29 cellular contexts compared by ENCODE assay signal in genomic region chr11:86081465-86081864, GRCh38.
"Had no signal": no experiment of that assay in that cellular context is flagged by ENCODE, and none has a peak within 500 bp of the region (broad histone marks: within the 10 kb centered on the region; RNA-seq: fewer than 3 reads in every experiment).

No MANE protein-coding gene starts in this region.

- H3K9me3 ChIP-seq: ovary, psoas muscle, right lobe of liver, sigmoid colon, spleen, suprapubic skin, testis, tibial artery, transverse colon, upper lobe of right lung, uterus had no signal

- DNase-seq: naive thymus-derived CD8-positive, alpha-beta T cell; nephron progenitor cell; occipital lobe; ovary; posterior cingulate gyrus; psoas muscle; right cardiac atrium; right lobe of liver; sigmoid colon; spleen; stimulated activated CD4-positive, alpha-beta T cell treated with anti-CD3 and anti-CD28 coated beads, Interleukin-12 subunit alpha, Interleukin-12 subunit beta, amount 100 ng/mL, for 4 hours; stimulated activated CD4-positive, alpha-beta T cell treated with anti-CD3 and anti-CD28 coated beads, Interleukin-1b, Interleukin-23, amount 100 ng/mL, for 48 hours; stimulated activated CD4-positive, alpha-beta T cell treated with anti-CD3 and anti-CD28 coated beads, Interleukin-4, amount 100 ng/mL, for 1 hour; stimulated activated CD4-positive, alpha-beta T cell treated with anti-CD3 and anti-CD28 coated beads, Interleukin-4, amount 100 ng/mL, for 4 hours; stimulated activated CD8-positive, alpha-beta memory T cell treated with anti-CD3 and anti-CD28 coated beads, Interleukin-4, amount 100 ng/mL, for 48 hours; stimulated activated naive CD4-positive, alpha-beta T cell; stimulated activated naive CD8-positive, alpha-beta T cell treated with anti-CD3 and anti-CD28 coated beads, Interleukin-15, amount 100 ng/mL, for 72 hours; stimulated activated naive CD8-positive, alpha-beta T cell treated with anti-CD3 and anti-CD28 coated beads, Interleukin-15, Interleukin-2, amounts not matched to agents 100 U/mL and 50 U/mL, for 24 hours; substantia nigra; testis; tibial artery; transverse colon; upper lobe of right lung; uterus had no signal

- H3K4me3 ChIP-seq: ovary, psoas muscle, right lobe of liver, sigmoid colon, smooth muscle cell, spleen, suprapubic skin, testis, tibial artery, transverse colon, upper lobe of right lung, uterus had no signal

- H3K27me3 ChIP-seq: ovary, right lobe of liver, sigmoid colon, spleen, suprapubic skin, testis, tibial artery, transverse colon, upper lobe of right lung, uterus had no signal

- ATAC-seq: naive thymus-derived CD8-positive, alpha-beta T cell; natural killer cell treated with Interleukin-12 subunit alpha and Interleukin-12 subunit beta and Interleukin-15 and Interleukin-18, amount 100 ng/mL, for 72 hours; psoas muscle; right cardiac atrium; right lobe of liver; stimulated activated memory B cell treated with anti-CD40 and anti-IgM and Interleukin-4, amounts not matched to agents 10 μg/mL and 1 μg/mL and 100 μg/mL, for 72 hours; stimulated activated naive CD8-positive, alpha-beta T cell treated with anti-CD3 and anti-CD28 coated beads, Interleukin-15, amount 100 ng/mL, for 72 hours; stimulated activated naive CD8-positive, alpha-beta T cell treated with anti-CD3 and anti-CD28 coated beads, Interleukin-15, Interleukin-2, amounts not matched to agents 100 U/mL and 50 U/mL, for 24 hours; upper lobe of right lung had no signal

- H3K27ac ChIP-seq: ovary, parathyroid adenoma, psoas muscle, right lobe of liver, sigmoid colon, spleen, suprapubic skin, testis, tibial artery, transverse colon, upper lobe of right lung, uterus had no signal

- H3K4me1 ChIP-seq: parathyroid adenoma, psoas muscle, right lobe of liver, sigmoid colon, spleen, suprapubic skin, testis, tibial artery, transverse colon, upper lobe of right lung, uterus had no signal

- H3K36me3 ChIP-seq: ovary, right lobe of liver, sigmoid colon, spleen, suprapubic skin, tibial artery, transverse colon, upper lobe of right lung, uterus had no signal
